29 cellular contexts compared by ENCODE assay signal in genomic region chr3:179902061-179902460, GRCh38.
"Had no signal": no experiment of that assay in that cellular context is flagged by ENCODE, and none has a peak within 500 bp of the region (broad histone marks: within the 10 kb centered on the region; RNA-seq: fewer than 3 reads in every experiment).

No MANE protein-coding gene starts in this region.

- ATAC-seq: activated CD4-positive, CD25-positive, alpha-beta regulatory T cell treated with anti-CD3 and anti-CD28 coated beads, Interleukin-2, amount 50 U/mL, for 24 hours; activated CD8-positive, alpha-beta memory T cell treated with anti-CD3 and anti-CD28 coated beads, Interleukin-2, amount 10 ng/mL, durations not matched to agents 7 days and 5 days; activated CD8-positive, alpha-beta T cell treated with anti-CD3 and anti-CD28 coated beads, Interleukin-2, amount 10 ng/mL, durations not matched to agents 7 days and 5 days; activated naive CD8-positive, alpha-beta T cell treated with anti-CD3 and anti-CD28 coated beads, Interleukin-2, amount 50 U/mL, for 24 hours; body of pancreas; gastroesophageal sphincter; heart right ventricle; T-helper 17 cell had no signal

- DNase-seq: activated B cell treated with CpG ODN at 0.5 μM for 24 hours; activated CD4-positive, alpha-beta memory T cell treated with anti-CD3 and anti-CD28 coated beads for 36 hours; activated CD4-positive, alpha-beta T cell treated with anti-CD3 and anti-CD28 coated beads, Interleukin-2, amount 10 ng/mL, durations not matched to agents 24 days and 14 days; activated CD8-positive, alpha-beta memory T cell treated with anti-CD3 and anti-CD28 coated beads, Interleukin-2, amount 10 ng/mL, durations not matched to agents 7 days and 5 days; activated CD8-positive, alpha-beta memory T cell treated with anti-CD3 and anti-CD28 coated beads, Interleukin-2, amount 50 U/mL, for 4 hours; activated CD8-positive, alpha-beta T cell treated with anti-CD3 and anti-CD28 coated beads, Interleukin-2, amount 10 ng/mL, durations not matched to agents 7 days and 5 days; activated effector memory CD4-positive, alpha-beta T cell treated with anti-CD3 and anti-CD28 coated beads, Interleukin-2, amount 50 U/mL, for 16 hours; activated naive CD4-positive, alpha-beta T cell treated with anti-CD3 and anti-CD28 coated beads for 36 hours; activated naive CD8-positive, alpha-beta T cell treated with anti-CD3 and anti-CD28 coated beads for 36 hours; activated naive CD8-positive, alpha-beta T cell treated with anti-CD3 and anti-CD28 coated beads, Interleukin-2, amount 50 U/mL, for 24 hours; activated T-cell treated with anti-CD3 and anti-CD28 coated beads, Interleukin-2, amount 50 U/mL, for 1 hour; activated T-cell treated with anti-CD3 and anti-CD28 coated beads, Interleukin-2, amount 50 U/mL, for 48 hours; adrenal gland; amygdala; aorta; body of pancreas; caudate nucleus; cortex of kidney; dermis blood vessel endothelial cell; effector CD8-positive, alpha-beta T cell; esophagus squamous epithelium; foreskin melanocyte; heart right ventricle; T-helper 17 cell; T1000; WERI-Rb-1 had no signal

- H3K4me1 ChIP-seq: adrenal gland, esophagus squamous epithelium, gastroesophageal sphincter, heart right ventricle had no signal

- H3K27me3 ChIP-seq: body of pancreas had no signal

- H3K36me3 ChIP-seq: adrenal gland, esophagus squamous epithelium, gastroesophageal sphincter, heart right ventricle, WERI-Rb-1 had no signal

- H3K9me3 ChIP-seq: adrenal gland, body of pancreas, esophagus squamous epithelium, gastroesophageal sphincter, heart right ventricle had no signal

- H3K4me3 ChIP-seq: adrenal gland, body of pancreas, esophagus squamous epithelium, gastroesophageal sphincter, heart right ventricle had no signal

- H3K27ac ChIP-seq: adrenal gland, body of pancreas, epithelial cell of prostate, esophagus squamous epithelium, gastroesophageal sphincter, heart right ventricle, WERI-Rb-1 had no signal
